Comparison of ENCODE assay signal across 1 cellular context in genomic region chr1:111833334-111833733, GRCh38.
A peak's percentile ranks its signal among the peaks of the same experiment; 100 is the strongest.
TF ChIP-seq lines count a peak whose summit lies in the region.

No MANE protein-coding gene starts in this region.

TF ChIP-seq in HEK293, 187 proteins besides CTCF, POLR2A, EP300 and RAD21 (continued from another document):
- TF ChIP-seq REST (tag by site-specific recombination; IDR thresholded peaks at IDR 0.05), result peak; percentile 93
TF ChIP-seq in HEK293: peak in this region for 1.
